ENCODE assay signal across 14 cellular contexts in genomic region chr6:73264446-73264845, GRCh38. TPM values are rescaled to one million over a fixed set of nuclear protein-coding genes. Genes with fewer than 3 reads are reported as not detected.
DNase-seq lines count a peak whose midpoint lies in the region; ATAC-seq and TF ChIP-seq lines count a peak whose summit lies in the region.
"Had no signal": no experiment of that assay in that cellular context is flagged by ENCODE, and none has a peak within 500 bp of the region (broad histone marks: within the 10 kb centered on the region; RNA-seq: fewer than 3 reads in every experiment).

No MANE protein-coding gene starts in this region.

- H3K27ac Mint-ChIP-seq in GM23338, result no peak overlapping the region
- H3K27ac Mint-ChIP-seq in activated T-helper 1 cell treated with anti-CD3 and anti-CD28 coated beads, Interleukin-12 subunit alpha, Interleukin-12 subunit beta, Interleukin-2, Interleukin-4 antibody, amounts not matched to agents 30 ng/mL and 10 ng/mL and 1 ng/mL, durations not matched to agents 14 hours and 24 hours and 36 hours, result no peak overlapping the region

- peaks cover 21% of the 10 kb centered on the region for H3K36me3 Mint-ChIP-seq in GM23338 (ENCODE audit: low read depth)
- H3K36me3 Mint-ChIP-seq in activated T-helper 1 cell treated with anti-CD3 and anti-CD28 coated beads, Interleukin-12 subunit alpha, Interleukin-12 subunit beta, Interleukin-2, Interleukin-4 antibody, amounts not matched to agents 30 ng/mL and 10 ng/mL and 1 ng/mL, durations not matched to agents 14 hours and 24 hours and 36 hours (ENCODE audit: low read depth), result peaks cover 20% of the 10 kb centered on the region

- H3K27me3 Mint-ChIP-seq in GM23338 (ENCODE audit: insufficient read depth, low read depth, poor library complexity), result peaks cover 12% of the 10 kb centered on the region
- H3K27me3 Mint-ChIP-seq in activated T-helper 1 cell treated with anti-CD3 and anti-CD28 coated beads, Interleukin-12 subunit alpha, Interleukin-12 subunit beta, Interleukin-2, Interleukin-4 antibody, amounts not matched to agents 30 ng/mL and 10 ng/mL and 1 ng/mL, durations not matched to agents 14 hours and 24 hours and 36 hours (ENCODE audit: insufficient read depth), result no peaks in the 10 kb centered on the region

- no peak for TF ChIP-seq POLR2A in gastrocnemius medialis (IDR thresholded peaks at IDR 0.05)

- ATAC-seq in GM23338 (no peak), left lung (peak; percentile 15), HG02840 (IDR thresholded peaks at IDR 0.05; ENCODE audit: low FRiP score, unreplicated experiment) (no peak), gastrocnemius medialis (no peak), GM19023 (IDR thresholded peaks at IDR 0.05; ENCODE audit: unreplicated experiment) (no peak)

- in situ Hi-C loops in gastrocnemius medialis (cut with MboI; ENCODE audit: low sequenced_read_pairs in 4 of 4), result no loop called here

- intact Hi-C loops in activated T-helper 1 cell treated with anti-CD3 and anti-CD28 coated beads, Interleukin-12 subunit alpha, Interleukin-12 subunit beta, Interleukin-2, Interleukin-4 antibody, amounts not matched to agents 30 ng/mL and 10 ng/mL and 1 ng/mL, durations not matched to agents 14 hours and 24 hours and 36 hours (cut with micrococcal nuclease), result loop anchor here (10.0 kb wide), 1 partner anchor 1980 kb away; the partner anchor contains the start of gene COX7A2
- intact Hi-C loops in left lung (cut with DNase I), result no loop called here
- intact Hi-C loops in gastrocnemius medialis (cut with DNase I; ENCODE audit: low total_unique reads), result no loop called here
- intact Hi-C loops in left ventricle myocardium inferior (cut with micrococcal nuclease), result no loop called here

- H3K36me3 ChIP-seq in BLaER1 treated with 17β-estradiol and CSF1 and Interleukin-3, amounts not matched to agents 10 nM and 100 nM, result peaks cover 0 to 31% (median 10%) of the 10 kb centered on the region in 11 experiments; a peak in 14 of 22 replicates
- H3K36me3 ChIP-seq in GM23338 (ENCODE audit: insufficient read depth) (no peaks in the 10 kb centered on the region), left lung (no peaks in the 10 kb centered on the region), gastrocnemius medialis (no peaks in the 10 kb centered on the region), left ventricle myocardium inferior (no peaks in the 10 kb centered on the region)
- H3K36me3 ChIP-seq: breast epithelium had no signal

- no peaks in the 10 kb centered on the region for H3F3A ChIP-seq in GM23338 (replicated peaks; ENCODE audit: low read depth)

- no peak overlapping the region for H3K27ac ChIP-seq in BLaER1 treated with 17β-estradiol and CSF1 and Interleukin-3, amounts not matched to agents 10 nM and 100 nM
- H3K27ac ChIP-seq in GM23338 (ENCODE audit: low read depth) (no peak overlapping the region), left lung (no peak overlapping the region), gastrocnemius medialis (no peak overlapping the region), left ventricle myocardium inferior (replicated peaks) (no peak overlapping the region)
- H3K27ac ChIP-seq: sigmoid colon had no signal

- H3K4me1 Mint-ChIP-seq in GM23338, result peaks cover 20% of the 10 kb centered on the region
- peaks cover 38% of the 10 kb centered on the region for H3K4me1 Mint-ChIP-seq in activated T-helper 1 cell treated with anti-CD3 and anti-CD28 coated beads, Interleukin-12 subunit alpha, Interleukin-12 subunit beta, Interleukin-2, Interleukin-4 antibody, amounts not matched to agents 30 ng/mL and 10 ng/mL and 1 ng/mL, durations not matched to agents 14 hours and 24 hours and 36 hours (ENCODE audit: low read depth)

- H3K9me3 Mint-ChIP-seq in GM23338, result no peaks in the 10 kb centered on the region
- no peaks in the 10 kb centered on the region for H3K9me3 Mint-ChIP-seq in activated T-helper 1 cell treated with anti-CD3 and anti-CD28 coated beads, Interleukin-12 subunit alpha, Interleukin-12 subunit beta, Interleukin-2, Interleukin-4 antibody, amounts not matched to agents 30 ng/mL and 10 ng/mL and 1 ng/mL, durations not matched to agents 14 hours and 24 hours and 36 hours

- no peaks in the 10 kb centered on the region for H3K27me3 ChIP-seq in BLaER1 treated with 17β-estradiol and CSF1 and Interleukin-3, amounts not matched to agents 10 nM and 100 nM
- H3K27me3 ChIP-seq in GM23338 (ENCODE audit: insufficient read depth) (no peaks in the 10 kb centered on the region), left lung (no peaks in the 10 kb centered on the region), gastrocnemius medialis (no peaks in the 10 kb centered on the region), left ventricle myocardium inferior (ENCODE audit: low read depth) (peaks cover 8% of the 10 kb centered on the region)
- H3K27me3 ChIP-seq: breast epithelium, sigmoid colon had no signal

- H3K4me1 ChIP-seq in BLaER1 treated with 17β-estradiol and CSF1 and Interleukin-3, amounts not matched to agents 10 nM and 100 nM, result peaks cover 8 to 37% (median 29%) of the 10 kb centered on the region in 10 experiments
- H3K4me1 ChIP-seq in GM23338 (ENCODE audit: insufficient read depth) (peaks cover 16% of the 10 kb centered on the region), left lung (peaks cover 6 to 10% of the 10 kb centered on the region in 2 donors), gastrocnemius medialis (peaks cover 5% of the 10 kb centered on the region in 2 donors), left ventricle myocardium inferior (peaks cover 20% of the 10 kb centered on the region)
- H3K4me1 ChIP-seq: breast epithelium had no signal

- no peak overlapping the region for H3K9ac ChIP-seq in BLaER1 treated with 17β-estradiol and CSF1 and Interleukin-3, amounts not matched to agents 10 nM and 100 nM

- DNase-seq in GM23338 (ENCODE audit: low spot score), result no peak
- DNase-seq in activated T-helper 1 cell treated with anti-CD3 and anti-CD28 coated beads, Interleukin-12 subunit alpha, Interleukin-12 subunit beta, Interleukin-2, Interleukin-4 antibody, amounts not matched to agents 30 ng/mL and 10 ng/mL and 1 ng/mL, durations not matched to agents 14 hours and 24 hours and 36 hours (ENCODE audit: low spot score), result no peak
- no peak for DNase-seq in left lung
- DNase-seq in gastrocnemius medialis, result no peak
- DNase-seq in left ventricle myocardium inferior, result no peak
- DNase-seq: activated CD4-positive, alpha-beta T cell treated with anti-CD3 and anti-CD28 coated beads for 4 hours; NCI-H1417 treated with DMSO at 0.1 percent for 48 hours; sigmoid colon had no signal

- no peaks in the 10 kb centered on the region for H3K9me2 ChIP-seq in GM23338 (ENCODE audit: insufficient read depth)

- peaks cover 20% of the 10 kb centered on the region; the same call in 1 of the 2 replicates for H3K79me2 ChIP-seq in GM23338 (replicated peaks; ENCODE audit: insufficient read depth)

- H2AFZ ChIP-seq in GM23338, result no peak overlapping the region

- no peak overlapping the region for H3K4me3 ChIP-seq in BLaER1 treated with 17β-estradiol and CSF1 and Interleukin-3, amounts not matched to agents 10 nM and 100 nM
- H3K4me3 ChIP-seq in GM23338 (peak overlapping the region; percentile 75; the same call in 1 of the 2 replicates), left lung (no peak overlapping the region), gastrocnemius medialis (no peak overlapping the region), left ventricle myocardium inferior (no peak overlapping the region)

- no peaks in the 10 kb centered on the region for H4K20me1 ChIP-seq in BLaER1 treated with 17β-estradiol and CSF1 and Interleukin-3, amounts not matched to agents 10 nM and 100 nM
- peaks cover 4% of the 10 kb centered on the region; the same call in 1 of the 2 replicates for H4K20me1 ChIP-seq in GM23338 (replicated peaks; ENCODE audit: insufficient read depth)

- TF ChIP-seq CTCF in GM23338 (conservative IDR thresholded peaks at IDR 0.05; ENCODE audit: low read depth in 2 of 2), result no peak
- TF ChIP-seq CTCF in left lung (IDR thresholded peaks at IDR 0.05), result no peak
- no peak for TF ChIP-seq CTCF in gastrocnemius medialis (IDR thresholded peaks at IDR 0.05 in 4 of 5, conservative IDR thresholded peaks at IDR 0.05 in 1 of 5)
- no peak for TF ChIP-seq CTCF in left ventricle myocardium inferior (IDR thresholded peaks at IDR 0.05; ENCODE audit: borderline replicate concordance)

- H3K9me3 ChIP-seq in BLaER1 treated with 17β-estradiol and CSF1 and Interleukin-3, amounts not matched to agents 10 nM and 100 nM (replicated peaks in 1 of 11), result peaks cover 0 to 12% (median 0%) of the 10 kb centered on the region in 11 experiments; a peak in 4 of 22 replicates
- no peaks in the 10 kb centered on the region for H3K9me3 ChIP-seq in left lung
- no peaks in the 10 kb centered on the region for H3K9me3 ChIP-seq in gastrocnemius medialis
- H3K9me3 ChIP-seq in left ventricle myocardium inferior (replicated peaks), result no peaks in the 10 kb centered on the region
- H3K9me3 ChIP-seq: breast epithelium, sigmoid colon had no signal

- H3K4me2 ChIP-seq in BLaER1 treated with 17β-estradiol and CSF1 and Interleukin-3, amounts not matched to agents 10 nM and 100 nM, result peak overlapping the region in 9 of 11 experiments; percentile 85 to 96 (median 88); a peak in 18 of 22 replicates
- peak overlapping the region; percentile 77 for H3K4me2 ChIP-seq in GM23338

- H3K4me3 Mint-ChIP-seq in GM23338, result peak overlapping the region; percentile 75; the same call in 2 of the 3 replicates
- peak overlapping the region; percentile 83 for H3K4me3 Mint-ChIP-seq in activated T-helper 1 cell treated with anti-CD3 and anti-CD28 coated beads, Interleukin-12 subunit alpha, Interleukin-12 subunit beta, Interleukin-2, Interleukin-4 antibody, amounts not matched to agents 30 ng/mL and 10 ng/mL and 1 ng/mL, durations not matched to agents 14 hours and 24 hours and 36 hours

TF ChIP-seq in GM23338, 12 proteins besides CTCF, POLR2A, EP300 and RAD21 (continues in another document):
- TF ChIP-seq EZH2phosphoT487 (IDR thresholded peaks at IDR 0.05; ENCODE audit: unreplicated experiment), result no peak
- TF ChIP-seq CREB1 (CRISPR knock-in tag; IDR thresholded peaks at IDR 0.05; ENCODE audit: low read depth), result no peak

RNA-seq across cellular contexts. Expression of gene KHDC1, which starts 1.4 kb away (rescaled TPM):
- total RNA-seq in GM23338 (2014; rRNA removed; shearing (Covaris generic)), result 4.2 and 6.9 TPM in 2 replicates
- polyA plus RNA-seq in GM23338 (2016; fragmentation: Nextera tagmentation; extraction: Ambion mirVana), result 5.6 and 7.3 TPM in 2 replicates
- 4.8 and 6.4 TPM in 2 replicates for total RNA-seq in activated T-helper 1 cell treated with anti-CD3 and anti-CD28 coated beads, Interleukin-12 subunit alpha, Interleukin-12 subunit beta, Interleukin-2, Interleukin-4 antibody, amounts not matched to agents 30 ng/mL and 10 ng/mL and 1 ng/mL, durations not matched to agents 14 hours and 24 hours and 36 hours
- total RNA-seq in left lung (1 to 10 TPM; 1.9 to 2.4 TPM), gastrocnemius medialis (not detected), left ventricle myocardium inferior (1.1 TPM)

RNA-seq across cellular contexts. Expression of gene KHDC1L, which starts 39.1 kb away (rescaled TPM):
- not detected in 2 replicates for total RNA-seq in GM23338 (2014; rRNA removed; shearing (Covaris generic))
- not detected in 2 replicates for polyA plus RNA-seq in GM23338 (2016; fragmentation: Nextera tagmentation; extraction: Ambion mirVana)
- not detected in 2 replicates for total RNA-seq in activated T-helper 1 cell treated with anti-CD3 and anti-CD28 coated beads, Interleukin-12 subunit alpha, Interleukin-12 subunit beta, Interleukin-2, Interleukin-4 antibody, amounts not matched to agents 30 ng/mL and 10 ng/mL and 1 ng/mL, durations not matched to agents 14 hours and 24 hours and 36 hours
- total RNA-seq in left lung, result not detected
- not detected for total RNA-seq in gastrocnemius medialis
- total RNA-seq in left ventricle myocardium inferior, result not detected
- total RNA-seq: breast epithelium, fibroblast of lung, lower leg skin, sigmoid colon had no signal
- polyA plus RNA-seq: sigmoid colon had no signal
